Comparison of ENCODE assay signal across 8 cellular contexts in the genomic region with DNA sequence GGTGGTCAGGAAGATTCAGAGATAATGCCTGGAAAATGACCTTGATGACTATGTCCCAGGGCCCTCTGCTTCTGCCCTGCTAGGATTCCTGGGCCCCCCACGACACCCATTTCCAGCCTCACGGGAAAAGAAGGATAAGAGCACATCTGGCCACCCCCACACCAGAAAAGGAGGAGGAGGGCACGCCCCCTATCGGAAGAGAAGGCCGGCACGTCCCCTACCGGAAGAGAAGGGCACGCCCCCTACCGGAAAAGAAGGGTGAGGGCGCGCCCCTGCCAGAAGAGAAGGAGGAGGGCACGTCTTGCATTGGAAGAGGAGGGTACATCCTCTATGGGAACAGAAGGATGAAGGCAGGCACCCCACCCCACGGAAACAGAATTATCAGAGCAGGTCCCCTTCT.
DNase-seq lines count a peak whose midpoint lies in the region; ATAC-seq, FAIRE-seq and TF ChIP-seq lines count a peak whose summit lies in the region.

No MANE protein-coding gene starts in this region.

- DNase-seq in H54 (ENCODE audit: insufficient read length, low spot score) (peak; percentile 60), RWPE2 (ENCODE audit: low spot score) (no peak), iris pigment epithelial cell (ENCODE audit: low read depth) (peak; percentile 11), NCI-H2081 treated with DMSO at 0.1 percent for 48 hours (lab: John Stamatoyannopoulos, UW) (no peak), H4 (ENCODE audit: low spot score) (no peak), NCI-H446 (lab: John Stamatoyannopoulos, UW) (no peak)
- peak; percentile 46 for DNase-seq in activated gamma-delta T cell treated with anti-CD3 and anti-CD28 coated beads, Interleukin-2, amount 50 U/mL, for 16 hours (ENCODE audit: low read depth)
- DNase-seq in stimulated activated CD8-positive, alpha-beta memory T cell treated with anti-CD3 and anti-CD28 coated beads, Interleukin-15, amount 100 ng/mL, for 48 hours (ENCODE audit: low read depth in 2 of 2): peak; percentile 40 to 42

- TF ChIP-seq POLR2A in H54 (IDR thresholded peaks at IDR 0.05; ENCODE audit: low read depth, low read length): no peak

- no peaks in the 10 kb centered on the region for H3K27me3 ChIP-seq in RWPE2 (ENCODE audit: insufficient read depth, poor library complexity, severe bottlenecking)

- TF ChIP-seq CTCF in RWPE2 (IDR thresholded peaks at IDR 0.05; ENCODE audit: poor library complexity, severe bottlenecking): peak; percentile 38

- no peak overlapping the region for H3K27ac ChIP-seq in RWPE2 (ENCODE audit: poor library complexity, severe bottlenecking)

- no peaks in the 10 kb centered on the region for H3K36me3 ChIP-seq in RWPE2 (ENCODE audit: low read depth)

- FAIRE-seq in H54 (lab: Jason Lieb, UNC): no peak

- ATAC-seq in RWPE2 (ENCODE audit: low read depth): no peak

- no peaks in the 10 kb centered on the region for H3K9me3 ChIP-seq in RWPE2 (ENCODE audit: severe bottlenecking)

- H3K4me1 ChIP-seq in RWPE2 (ENCODE audit: insufficient read depth, poor library complexity, severe bottlenecking): no peaks in the 10 kb centered on the region

- H3K4me3 ChIP-seq in RWPE2 (ENCODE audit: severe bottlenecking): no peak overlapping the region

Comparison
In these comparisons a context has a peak if more than half of its experiments do, and no peak if none do; other contexts are left out.
1. DNase-seq: peak in H54 (single experiment), activated gamma-delta T cell treated with anti-CD3 and anti-CD28 coated beads, Interleukin-2, amount 50 U/mL, for 16 hours (single experiment), iris pigment epithelial cell (single experiment) and stimulated activated CD8-positive, alpha-beta memory T cell treated with anti-CD3 and anti-CD28 coated beads, Interleukin-15, amount 100 ng/mL, for 48 hours (2 of 2); none in RWPE2 (single experiment), NCI-H2081 treated with DMSO at 0.1 percent for 48 hours (single experiment), H4 (single experiment) and NCI-H446 (0 of 2).